ENCODE assay signal across 10 cellular contexts in the genomic region with DNA sequence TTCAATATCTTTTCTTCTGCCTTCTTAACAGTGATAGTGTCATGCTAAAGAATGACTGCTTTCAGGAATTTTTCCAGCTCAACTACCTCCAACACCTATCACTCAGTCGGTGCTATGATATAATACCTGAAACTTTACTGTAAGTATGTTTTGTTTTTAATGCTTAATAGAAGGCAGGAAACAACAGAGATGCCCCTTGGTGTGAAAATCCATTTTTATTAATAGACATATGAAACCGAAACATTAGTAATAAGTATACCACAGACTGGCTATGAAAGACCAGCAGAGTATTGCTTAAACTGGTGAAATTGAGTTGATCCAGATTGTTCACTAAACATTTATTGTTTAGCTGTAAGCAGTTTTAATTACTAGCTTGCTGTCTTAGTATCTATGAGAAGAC. TPM values are rescaled to one million over a fixed set of nuclear protein-coding genes. Genes with fewer than 3 reads are reported as not detected.
A peak's percentile ranks its signal among the peaks of the same experiment; 100 is the strongest.
DNase-seq lines count a peak whose midpoint lies in the region; ATAC-seq and TF ChIP-seq lines count a peak whose summit lies in the region.
"Had no signal": no experiment of that assay in that cellular context is flagged by ENCODE, and none has a peak within 500 bp of the region (broad histone marks: within the 10 kb centered on the region; RNA-seq: fewer than 3 reads in every experiment).

No MANE protein-coding gene starts in this region.

- H3K9me3 Mint-ChIP-seq in activated T-helper 17 cell treated with anti-CD3 and anti-CD28 coated beads, Interleukin-2, amount 50 U/mL, for 72 hours, result no peaks in the 10 kb centered on the region
- H3K9me3 Mint-ChIP-seq in chondrocyte (ENCODE audit: low read depth), result no peaks in the 10 kb centered on the region

- ATAC-seq in GM18861 (IDR thresholded peaks at IDR 0.05; ENCODE audit: unreplicated experiment) (peak; percentile 99), GM21390 (IDR thresholded peaks at IDR 0.05; ENCODE audit: unreplicated experiment) (peak; percentile 98), HG03060 (IDR thresholded peaks at IDR 0.05; ENCODE audit: low read depth, unreplicated experiment) (peak; percentile 93)
- ATAC-seq in activated T-helper 17 cell treated with anti-CD3 and anti-CD28 coated beads, Interleukin-2, amount 50 U/mL, for 72 hours (replicated peaks), result no peak

- TF ChIP-seq CTCF in chondrocyte (IDR thresholded peaks at IDR 0.05), result no peak

- no peaks in the 10 kb centered on the region for H3K27me3 Mint-ChIP-seq in activated T-helper 17 cell treated with anti-CD3 and anti-CD28 coated beads, Interleukin-2, amount 50 U/mL, for 72 hours
- no peaks in the 10 kb centered on the region for H3K27me3 Mint-ChIP-seq in chondrocyte (ENCODE audit: low read depth)

- no peak for DNase-seq in chondrocyte (ENCODE audit: low spot score)
- no peak for DNase-seq in effector CD8-positive, alpha-beta T cell (lab: John Stamatoyannopoulos, UW)
- no peak for DNase-seq in SHP77 treated with DMSO at 0.1 percent for 48 hours (lab: John Stamatoyannopoulos, UW)
- DNase-seq in H4 (ENCODE audit: low spot score), result no peak
- DNase-seq: activated gamma-delta T cell, cortex of kidney had no signal

- H3K4me3 Mint-ChIP-seq in activated T-helper 17 cell treated with anti-CD3 and anti-CD28 coated beads, Interleukin-2, amount 50 U/mL, for 72 hours, result no peak overlapping the region
- H3K4me3 Mint-ChIP-seq in chondrocyte (ENCODE audit: unreplicated experiment), result no peak overlapping the region

- H3K27ac Mint-ChIP-seq in activated T-helper 17 cell treated with anti-CD3 and anti-CD28 coated beads, Interleukin-2, amount 50 U/mL, for 72 hours, result peak overlapping the region; percentile 45
- no peak overlapping the region for H3K27ac Mint-ChIP-seq in chondrocyte (ENCODE audit: unreplicated experiment)

- H3K4me1 Mint-ChIP-seq in activated T-helper 17 cell treated with anti-CD3 and anti-CD28 coated beads, Interleukin-2, amount 50 U/mL, for 72 hours, result no peaks in the 10 kb centered on the region
- H3K4me1 Mint-ChIP-seq in chondrocyte (ENCODE audit: low read depth), result peaks cover 3% of the 10 kb centered on the region

- H3K36me3 Mint-ChIP-seq in activated T-helper 17 cell treated with anti-CD3 and anti-CD28 coated beads, Interleukin-2, amount 50 U/mL, for 72 hours (ENCODE audit: low read depth), result peaks cover 97% of the 10 kb centered on the region
- peaks cover 24% of the 10 kb centered on the region for H3K36me3 Mint-ChIP-seq in chondrocyte (ENCODE audit: low read depth)

RNA-seq across cellular contexts. Expression of a gene that starts 25.2 kb away (rescaled TPM):
- 10 to 100 TPM; 32.8 to 53.0 TPM for total RNA-seq in activated T-helper 17 cell treated with anti-CD3 and anti-CD28 coated beads, Interleukin-2, amount 50 U/mL, for 72 hours
- total RNA-seq in chondrocyte, result 34.8 to 41.1 TPM (median 36.1 TPM) in 3 replicates
- 61.6 and 84.5 TPM in 2 replicates for total RNA-seq in H4 (2014; rRNA removed; shearing (Covaris generic))

RNA-seq across cellular contexts. Expression of a gene that starts 25.5 kb away (rescaled TPM):
- total RNA-seq in activated T-helper 17 cell treated with anti-CD3 and anti-CD28 coated beads, Interleukin-2, amount 50 U/mL, for 72 hours, result 10 to 100 TPM; 11.1 to 11.6 TPM
- 11.3 to 11.8 TPM (median 11.6 TPM) in 3 replicates for total RNA-seq in chondrocyte
- 8.8 and 42.3 TPM in 2 replicates for total RNA-seq in H4 (2014; rRNA removed; shearing (Covaris generic))
